In the genomic region with DNA sequence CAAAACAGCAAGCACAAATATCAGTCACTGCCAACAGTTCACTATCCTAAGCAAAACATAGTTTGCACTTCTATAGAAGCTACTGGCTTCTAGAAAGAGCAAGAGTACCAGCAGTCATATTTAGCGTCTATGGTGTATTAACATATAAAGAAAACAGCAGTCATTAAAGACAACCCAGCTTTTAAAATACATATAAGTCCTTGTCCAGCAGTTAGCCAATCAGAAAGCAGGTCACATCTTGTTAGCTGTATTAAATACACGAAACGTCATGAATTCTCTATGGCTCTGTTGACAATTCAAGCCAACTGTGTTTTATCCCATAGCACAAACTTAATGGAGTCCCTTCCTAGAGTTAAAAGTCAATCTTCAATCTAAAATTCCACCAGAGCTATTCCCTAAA, we compare ENCODE assay signal across 9 cellular contexts. TPM values are rescaled to one million over a fixed set of nuclear protein-coding genes. Genes with fewer than 3 reads are reported as not detected.
DNase-seq lines count a peak whose midpoint lies in the region; ATAC-seq and TF ChIP-seq lines count a peak whose summit lies in the region.
"Had no signal": no experiment of that assay in that cellular context is flagged by ENCODE, and none has a peak within 500 bp of the region (broad histone marks: within the 10 kb centered on the region; RNA-seq: fewer than 3 reads in every experiment).

No MANE protein-coding gene starts in this region.

- no peaks in the 10 kb centered on the region for H4K20me1 ChIP-seq in H9 (ENCODE audit: control insufficient read depth, insufficient read depth, insufficient read length)

- H3K4ac ChIP-seq in H9 (ENCODE audit: low read depth, low read length), result no peak overlapping the region

- H4K5ac ChIP-seq in H9 (ENCODE audit: insufficient read length, low read depth, low read length), result no peak overlapping the region

- peak overlapping the region; percentile 65 to 86 for H3K4me3 Mint-ChIP-seq in H9
- H3K4me3 Mint-ChIP-seq in activated T-helper 1 cell treated with anti-CD3 and anti-CD28 coated beads, Interleukin-12 subunit alpha, Interleukin-12 subunit beta, Interleukin-2, Interleukin-4 antibody, amounts not matched to agents 30 ng/mL and 10 ng/mL and 1 ng/mL, durations not matched to agents 14 hours and 24 hours and 36 hours, result no peak overlapping the region

- no peak overlapping the region for H3K14ac ChIP-seq in H9 (ENCODE audit: insufficient read depth, low read length)

- no peaks in the 10 kb centered on the region for H3K27me3 Mint-ChIP-seq in H9 (ENCODE audit: low read depth)
- peaks cover 19% of the 10 kb centered on the region for H3K27me3 Mint-ChIP-seq in activated T-helper 1 cell treated with anti-CD3 and anti-CD28 coated beads, Interleukin-12 subunit alpha, Interleukin-12 subunit beta, Interleukin-2, Interleukin-4 antibody, amounts not matched to agents 30 ng/mL and 10 ng/mL and 1 ng/mL, durations not matched to agents 14 hours and 24 hours and 36 hours (ENCODE audit: insufficient read depth)

- no peaks in the 10 kb centered on the region for H3K9me3 ChIP-seq in H9 (ENCODE audit: control insufficient read depth, low read depth, low read length)
- no peaks in the 10 kb centered on the region for H3K9me3 ChIP-seq in stomach

- H3K79me2 ChIP-seq in H9 (ENCODE audit: insufficient read depth, low read length), result peaks cover 15% of the 10 kb centered on the region; the same call in 1 of the 2 replicates

- H3K9ac ChIP-seq in H9 (ENCODE audit: extremely low read depth, insufficient read length, low read length), result no peak overlapping the region

- H3K4me1 Mint-ChIP-seq in H9, result peaks cover 81 to 84% of the 10 kb centered on the region in 2 experiments
- H3K4me1 Mint-ChIP-seq in activated T-helper 1 cell treated with anti-CD3 and anti-CD28 coated beads, Interleukin-12 subunit alpha, Interleukin-12 subunit beta, Interleukin-2, Interleukin-4 antibody, amounts not matched to agents 30 ng/mL and 10 ng/mL and 1 ng/mL, durations not matched to agents 14 hours and 24 hours and 36 hours (ENCODE audit: low read depth), result peaks cover 27% of the 10 kb centered on the region

- peak overlapping the region; percentile 93 for H3K4me2 ChIP-seq in H9 (ENCODE audit: insufficient read depth, insufficient read length, low read length)

- no peaks in the 10 kb centered on the region; a peak in 1 of 7 replicates for H3K36me3 Mint-ChIP-seq in H9 (ENCODE audit: insufficient read depth in 1 of 3, low read depth in 3 of 3)
- H3K36me3 Mint-ChIP-seq in activated T-helper 1 cell treated with anti-CD3 and anti-CD28 coated beads, Interleukin-12 subunit alpha, Interleukin-12 subunit beta, Interleukin-2, Interleukin-4 antibody, amounts not matched to agents 30 ng/mL and 10 ng/mL and 1 ng/mL, durations not matched to agents 14 hours and 24 hours and 36 hours (ENCODE audit: low read depth), result no peaks in the 10 kb centered on the region

- DNase-seq in H9 (no peak), left kidney (ENCODE audit: low read depth, low spot score) (peak; percentile 64), stomach (no peak), Kasumi-1 (lab: John Stamatoyannopoulos, UW) (no peak)
- DNase-seq in activated T-helper 1 cell treated with anti-CD3 and anti-CD28 coated beads, Interleukin-12 subunit alpha, Interleukin-12 subunit beta, Interleukin-2, Interleukin-4 antibody, amounts not matched to agents 30 ng/mL and 10 ng/mL and 1 ng/mL, durations not matched to agents 14 hours and 24 hours and 36 hours (ENCODE audit: low spot score), result no peak
- DNase-seq: stimulated activated naive CD4-positive, alpha-beta T cell had no signal

- TF ChIP-seq CTCF in H9 (conservative IDR thresholded peaks at IDR 0.05), result no peak
- no peak for TF ChIP-seq CTCF in stomach (IDR thresholded peaks at IDR 0.05)

- intact Hi-C loops in stomach (cut with DNase I; ENCODE audit: low total_unique reads), result no loop called here
- intact Hi-C loops in activated T-helper 1 cell treated with anti-CD3 and anti-CD28 coated beads, Interleukin-12 subunit alpha, Interleukin-12 subunit beta, Interleukin-2, Interleukin-4 antibody, amounts not matched to agents 30 ng/mL and 10 ng/mL and 1 ng/mL, durations not matched to agents 14 hours and 24 hours and 36 hours (cut with micrococcal nuclease), result no loop called here

- H2BK5ac ChIP-seq in H9 (ENCODE audit: insufficient read length, low read length), result no peak overlapping the region

- ATAC-seq in GM19455 (IDR thresholded peaks at IDR 0.05; ENCODE audit: unreplicated experiment), result no peak
- ATAC-seq in HG02852 (IDR thresholded peaks at IDR 0.05; ENCODE audit: unreplicated experiment), result no peak

- no peak overlapping the region for H3K27ac ChIP-seq in H9 (ENCODE audit: insufficient read length, low read depth, low read length)
- peak overlapping the region; percentile 49 for H3K27ac ChIP-seq in cingulate gyrus (ENCODE audit: low read depth, low read length)
- H3K27ac ChIP-seq in stomach, result peak overlapping the region in 4 of 5 donors; percentile 52 to 82 (median 68)

- H4K91ac ChIP-seq in H9 (ENCODE audit: insufficient read length, low read depth, low read length), result no peak overlapping the region

- H4K8ac ChIP-seq in H9 (replicated peaks; ENCODE audit: insufficient read length, low read depth, low read length), result no peak overlapping the region

- H3K4me3 ChIP-seq in stomach, result peak overlapping the region; percentile 48 to 53 (median 48)

- H2BK20ac ChIP-seq in H9 (ENCODE audit: low read depth, low read length, poor library complexity, severe bottlenecking), result no peak overlapping the region

- no peak overlapping the region for H3K18ac ChIP-seq in H9 (ENCODE audit: insufficient read length, low read depth, low read length)

- no peaks in the 10 kb centered on the region for H3K36me3 ChIP-seq in stomach

- H3K4me1 ChIP-seq in H9 (ENCODE audit: insufficient read depth, low read length), result peaks cover 8% of the 10 kb centered on the region; the same call in 1 of the 2 replicates
- H3K4me1 ChIP-seq in stomach, result peaks cover 0 to 35% (median 11%) of the 10 kb centered on the region in 4 donors

- no peak overlapping the region for H2BK15ac ChIP-seq in H9 (ENCODE audit: low read depth, low read length)

- no peak overlapping the region for H2AFZ ChIP-seq in H9 (ENCODE audit: low read length)

- H3K27me3 ChIP-seq in H9 (ENCODE audit: insufficient read depth, low read length), result no peaks in the 10 kb centered on the region
- no peaks in the 10 kb centered on the region for H3K27me3 ChIP-seq in stomach

- no peak overlapping the region for H3K23ac ChIP-seq in H9 (ENCODE audit: insufficient read length, low read depth, low read length)

- no CpG with 5 or more reads among the region's 3 CpGs for WGBS in H9 (ENCODE audit: extremely low coverage, insufficient read length, low lambda C conversion rate)
- 9 to 19% (median 12%) methylated on average over 3 of the region's 3 CpGs for whole genome bisulfite sequencing in stomach, 5 donors

- peak overlapping the region in 2 of 3 experiments; percentile 16 to 76; a peak in 5 of 7 replicates for H3K27ac Mint-ChIP-seq in H9
- no peak overlapping the region for H3K27ac Mint-ChIP-seq in activated T-helper 1 cell treated with anti-CD3 and anti-CD28 coated beads, Interleukin-12 subunit alpha, Interleukin-12 subunit beta, Interleukin-2, Interleukin-4 antibody, amounts not matched to agents 30 ng/mL and 10 ng/mL and 1 ng/mL, durations not matched to agents 14 hours and 24 hours and 36 hours

- H3K79me1 ChIP-seq in H9 (ENCODE audit: insufficient read depth, low read depth, low read length, poor library complexity, severe bottlenecking), result no peaks in the 10 kb centered on the region

- TF ChIP-seq POLR2A in stomach (IDR thresholded peaks at IDR 0.05), result no peak

- no peak for TF ChIP-seq EP300 in stomach (IDR thresholded peaks at IDR 0.05)

- no peak overlapping the region for H3T11ph ChIP-seq in H9 (ENCODE audit: low read length)

- no peaks in the 10 kb centered on the region for H3K9me3 Mint-ChIP-seq in H9
- no peaks in the 10 kb centered on the region for H3K9me3 Mint-ChIP-seq in activated T-helper 1 cell treated with anti-CD3 and anti-CD28 coated beads, Interleukin-12 subunit alpha, Interleukin-12 subunit beta, Interleukin-2, Interleukin-4 antibody, amounts not matched to agents 30 ng/mL and 10 ng/mL and 1 ng/mL, durations not matched to agents 14 hours and 24 hours and 36 hours

- H3K23me2 ChIP-seq in H9 (ENCODE audit: insufficient read length, low read depth, low read length, poor library complexity, severe bottlenecking), result peaks cover 11% of the 10 kb centered on the region

- no peak overlapping the region for H2BK120ac ChIP-seq in H9 (ENCODE audit: low read depth, low read length, poor library complexity, severe bottlenecking)

- H3K56ac ChIP-seq in H9 (ENCODE audit: insufficient read length, low read depth, low read length), result no peak overlapping the region

- no peak overlapping the region for H2BK12ac ChIP-seq in H9 (ENCODE audit: insufficient read length, low read depth, low read length)

- no peak overlapping the region for H2AK5ac ChIP-seq in H9 (ENCODE audit: insufficient read length, low read length)

RNA-seq across cellular contexts. Expression of gene LDB2, which starts 1.6 kb away (rescaled TPM):
- total RNA-seq in H9 (2021), result 22.5 and 25.8 TPM in 2 replicates
- total RNA-seq in stomach, result 10 to 100 TPM in 4 of 5 donors, 1 to 10 TPM in 1; 6.2 to 63.3 (median 15.6) TPM
- 10 to 100 TPM in 1 of 3 donors, 1 to 10 TPM in 2; 6.9 to 14.7 (median 7.5) TPM for polyA plus RNA-seq in stomach
- not detected in 2 replicates for total RNA-seq in activated T-helper 1 cell treated with anti-CD3 and anti-CD28 coated beads, Interleukin-12 subunit alpha, Interleukin-12 subunit beta, Interleukin-2, Interleukin-4 antibody, amounts not matched to agents 30 ng/mL and 10 ng/mL and 1 ng/mL, durations not matched to agents 14 hours and 24 hours and 36 hours
